In the genomic region with DNA sequence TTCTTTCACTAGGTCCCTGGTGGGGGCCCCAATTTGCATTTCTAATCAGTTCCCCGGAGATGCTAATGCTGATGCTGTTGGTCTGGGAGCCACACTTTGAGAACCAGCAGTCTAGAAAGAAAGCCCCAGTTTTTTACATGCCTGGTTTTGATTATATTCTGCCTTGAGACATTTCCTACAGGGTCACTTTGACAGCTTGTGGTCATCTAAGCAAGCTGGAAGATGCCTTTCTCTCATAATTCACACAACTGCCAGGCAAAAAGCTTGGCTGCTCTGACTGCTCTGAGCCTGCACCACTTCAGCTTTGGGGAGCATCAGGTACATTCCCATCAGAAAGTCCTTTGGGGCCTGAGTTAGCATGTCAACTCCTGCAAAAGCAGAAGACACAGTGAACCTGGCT, we compare ENCODE assay signal across 19 cellular contexts.
"Had no signal": no experiment of that assay in that cellular context is flagged by ENCODE, and none has a peak within 500 bp of the region (broad histone marks: within the 10 kb centered on the region; RNA-seq: fewer than 3 reads in every experiment).

No MANE protein-coding gene starts in this region.

- ATAC-seq: Panc1, PC-3 had no signal

- DNase-seq: KBM-7, MG63, NCI-H1092, NCI-H1105 treated with DMSO at 0.1 percent for 48 hours, NCI-H1417 treated with DMSO at 0.1 percent for 48 hours, NCI-H146, NCI-H1694 treated with DMSO at 0.1 percent for 48 hours, NCI-H1930, NCI-H2081, NCI-H2107, NCI-H2227 treated with DMSO at 0.1 percent for 48 hours, NCI-H446, NCI-H510A, NCI-H524 treated with DMSO at 0.1 percent for 48 hours, NCI-H69, NCI-H774, PC-3, SHP77 had no signal
